In genomic region chr7:33921216-33921938, GRCh38 we compare ENCODE assay signal across 2 cellular contexts.
TF ChIP-seq lines count a peak whose summit lies in the region.

No MANE protein-coding gene starts in this region.

TF ChIP-seq in liver, 16 proteins besides CTCF, POLR2A, EP300 and RAD21:
- no peak for TF ChIP-seq REST (IDR thresholded peaks at IDR 0.05)

TF ChIP-seq in HepG2, 621 proteins besides CTCF, POLR2A, EP300 and RAD21 (continued from another document):
- TF ChIP-seq ZNF281 (CRISPR knock-in tag; IDR thresholded peaks at IDR 0.05; ENCODE audit: borderline replicate concordance), result no peak
- no peak for TF ChIP-seq ZNF598 (CRISPR knock-in tag; IDR thresholded peaks at IDR 0.05; ENCODE audit: borderline replicate concordance)
